In the genomic region with DNA sequence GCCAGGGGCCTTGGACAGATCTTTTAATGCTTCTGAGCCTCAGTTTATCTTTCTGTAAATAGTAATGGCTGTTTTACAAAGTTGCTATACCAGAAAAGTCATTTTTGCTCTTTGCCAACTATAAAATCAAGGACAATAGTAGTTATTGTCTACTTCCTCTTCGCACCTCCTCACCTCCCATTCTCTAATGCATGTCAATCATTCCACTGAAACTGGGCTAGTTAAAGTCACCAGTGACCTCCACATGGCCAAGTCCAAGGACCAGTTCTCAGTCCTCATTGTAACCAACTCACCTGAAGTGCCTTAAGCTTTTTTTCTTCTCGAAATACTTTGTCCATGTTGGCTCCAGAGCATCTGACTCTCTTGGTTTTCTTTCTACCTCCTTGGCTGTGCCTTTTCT, we compare ENCODE assay signal across 33 cellular contexts. TPM values are rescaled to one million over a fixed set of nuclear protein-coding genes. Genes with fewer than 3 reads are reported as not detected.
"Had no signal": no experiment of that assay in that cellular context is flagged by ENCODE, and none has a peak within 500 bp of the region (broad histone marks: within the 10 kb centered on the region; RNA-seq: fewer than 3 reads in every experiment).

No MANE protein-coding gene starts in this region.

- H3K36me3 Mint-ChIP-seq: stimulated activated effector memory CD8-positive, alpha-beta T cell treated with anti-CD3 and anti-CD28 coated beads, Interleukin-12 subunit alpha, Interleukin-12 subunit beta, amount 100 ng/mL, for 72 hours; stimulated activated memory B cell treated with anti-CD40 and anti-IgM and Interleukin-4, amounts not matched to agents 10 μg/mL and 1 μg/mL and 100 μg/mL, for 72 hours; stimulated activated naive B cell treated with anti-CD40 and anti-IgM and Interleukin-4, amounts not matched to agents 10 μg/mL and 1 μg/mL and 100 μg/mL, for 72 hours had no signal

- H3K27ac Mint-ChIP-seq: stimulated activated effector memory CD8-positive, alpha-beta T cell treated with anti-CD3 and anti-CD28 coated beads, Interleukin-12 subunit alpha, Interleukin-12 subunit beta, amount 100 ng/mL, for 72 hours; stimulated activated memory B cell treated with anti-CD40 and anti-IgM and Interleukin-4, amounts not matched to agents 10 μg/mL and 1 μg/mL and 100 μg/mL, for 72 hours; stimulated activated naive B cell treated with anti-CD40 and anti-IgM and Interleukin-4, amounts not matched to agents 10 μg/mL and 1 μg/mL and 100 μg/mL, for 72 hours; stimulated activated naive CD8-positive, alpha-beta T cell treated with anti-CD3 and anti-CD28 coated beads, Interleukin-15, amount 100 ng/mL, for 72 hours; stimulated activated naive CD8-positive, alpha-beta T cell treated with anti-CD3 and anti-CD28 coated beads, Interleukin-15, Interleukin-2, amounts not matched to agents 100 ng/mL and 50 ng/mL, for 24 hours had no signal

- H3K27me3 ChIP-seq: stomach, testis, thyroid gland, upper lobe of left lung, uterus, vagina had no signal

- ATAC-seq: stimulated activated effector memory CD8-positive, alpha-beta T cell treated with anti-CD3 and anti-CD28 coated beads, Interleukin-12 subunit alpha, Interleukin-12 subunit beta, amount 100 ng/mL, for 72 hours; stimulated activated memory B cell treated with anti-CD40 and anti-IgM and Interleukin-4, amounts not matched to agents 10 μg/mL and 1 μg/mL and 100 μg/mL, for 72 hours; stimulated activated naive B cell treated with anti-CD40 and anti-IgM and Interleukin-4, amounts not matched to agents 10 μg/mL and 1 μg/mL and 100 μg/mL, for 72 hours; stimulated activated naive CD8-positive, alpha-beta T cell treated with anti-CD3 and anti-CD28 coated beads, Interleukin-15, amount 100 ng/mL, for 72 hours; stimulated activated naive CD8-positive, alpha-beta T cell treated with anti-CD3 and anti-CD28 coated beads, Interleukin-15, Interleukin-2, amounts not matched to agents 100 U/mL and 50 U/mL, for 24 hours; upper lobe of right lung had no signal

- H3K4me3 ChIP-seq: stomach, suprapubic skin, testis, thoracic aorta, thyroid gland, tibial artery, tibial nerve, transverse colon, upper lobe of left lung, upper lobe of right lung, uterus, vagina had no signal

- H3K27ac ChIP-seq: stomach, suprapubic skin, testis, thoracic aorta, thyroid gland, tibial artery, tibial nerve, transverse colon, upper lobe of left lung, upper lobe of right lung, uterus, vagina had no signal

- H3K9me3 ChIP-seq: stomach, suprapubic skin, testis, thoracic aorta, thyroid gland, tibial artery, transverse colon, upper lobe of left lung, upper lobe of right lung, uterus, vagina had no signal

- DNase-seq: stimulated activated CD4-positive, alpha-beta T cell treated with anti-CD3 and anti-CD28 coated beads, Interleukin-2, amount 100 ng/mL, for 48 hours; stimulated activated CD4-positive, alpha-beta T cell treated with anti-CD3 and anti-CD28 coated beads, Interleukin-4, amount 100 ng/mL, for 1 hour; stimulated activated CD4-positive, alpha-beta T cell treated with anti-CD3 and anti-CD28 coated beads, Interleukin-4, amount 100 ng/mL, for 24 hours; stimulated activated CD4-positive, alpha-beta T cell treated with anti-CD3 and anti-CD28 coated beads, Interleukin-4, amount 100 ng/mL, for 4 hours; stimulated activated CD8-positive, alpha-beta memory T cell treated with anti-CD3 and anti-CD28 coated beads, Interleukin-4, amount 100 ng/mL, for 48 hours; stimulated activated naive B cell treated with anti-CD40 and anti-IgM and Interleukin-4, amounts not matched to agents 10 μg/mL and 1 μg/mL and 100 μg/mL, for 72 hours; stimulated activated naive CD4-positive, alpha-beta T cell; stimulated activated naive CD4-positive, alpha-beta T cell treated with Interleukin-2 at 50 U/mL for 16 hours; stimulated activated naive CD8-positive, alpha-beta T cell treated with anti-CD3 and anti-CD28 coated beads, Interleukin-15, amount 100 ng/mL, for 72 hours; stimulated activated naive CD8-positive, alpha-beta T cell treated with anti-CD3 and anti-CD28 coated beads, Interleukin-15, Interleukin-2, amounts not matched to agents 100 U/mL and 50 U/mL, for 24 hours; stomach; substantia nigra; testis; thyroid gland; tibial artery; transverse colon; trophoblast cell; upper lobe of left lung; upper lobe of right lung; uterus had no signal

- FAIRE-seq: urothelium cell line had no signal

- H3K4me3 Mint-ChIP-seq: stimulated activated effector memory CD8-positive, alpha-beta T cell treated with anti-CD3 and anti-CD28 coated beads, Interleukin-12 subunit alpha, Interleukin-12 subunit beta, amount 100 ng/mL, for 72 hours; stimulated activated memory B cell treated with anti-CD40 and anti-IgM and Interleukin-4, amounts not matched to agents 10 μg/mL and 1 μg/mL and 100 μg/mL, for 72 hours; stimulated activated naive B cell treated with anti-CD40 and anti-IgM and Interleukin-4, amounts not matched to agents 10 μg/mL and 1 μg/mL and 100 μg/mL, for 72 hours; stimulated activated naive CD8-positive, alpha-beta T cell treated with anti-CD3 and anti-CD28 coated beads, Interleukin-15, amount 100 ng/mL, for 72 hours; stimulated activated naive CD8-positive, alpha-beta T cell treated with anti-CD3 and anti-CD28 coated beads, Interleukin-15, Interleukin-2, amounts not matched to agents 100 ng/mL and 50 ng/mL, for 24 hours had no signal

- H3K9me3 Mint-ChIP-seq: stimulated activated effector memory CD8-positive, alpha-beta T cell treated with anti-CD3 and anti-CD28 coated beads, Interleukin-12 subunit alpha, Interleukin-12 subunit beta, amount 100 ng/mL, for 72 hours; stimulated activated naive B cell treated with anti-CD40 and anti-IgM and Interleukin-4, amounts not matched to agents 10 μg/mL and 1 μg/mL and 100 μg/mL, for 72 hours; stimulated activated naive CD8-positive, alpha-beta T cell treated with anti-CD3 and anti-CD28 coated beads, Interleukin-15, amount 100 ng/mL, for 72 hours; stimulated activated naive CD8-positive, alpha-beta T cell treated with anti-CD3 and anti-CD28 coated beads, Interleukin-15, Interleukin-2, amounts not matched to agents 100 ng/mL and 50 ng/mL, for 24 hours had no signal

- H3K4me1 ChIP-seq: stomach, suprapubic skin, testis, thyroid gland, tibial artery, tibial nerve, transverse colon, upper lobe of left lung, upper lobe of right lung, uterus, vagina had no signal

- H3K36me3 ChIP-seq: stomach, suprapubic skin, thoracic aorta, thyroid gland, tibial artery, tibial nerve, transverse colon, upper lobe of left lung, upper lobe of right lung, uterus, vagina had no signal

- H3K4me1 Mint-ChIP-seq: stimulated activated effector memory CD8-positive, alpha-beta T cell treated with anti-CD3 and anti-CD28 coated beads, Interleukin-12 subunit alpha, Interleukin-12 subunit beta, amount 100 ng/mL, for 72 hours; stimulated activated memory B cell treated with anti-CD40 and anti-IgM and Interleukin-4, amounts not matched to agents 10 μg/mL and 1 μg/mL and 100 μg/mL, for 72 hours; stimulated activated naive B cell treated with anti-CD40 and anti-IgM and Interleukin-4, amounts not matched to agents 10 μg/mL and 1 μg/mL and 100 μg/mL, for 72 hours had no signal

RNA-seq across cellular contexts. Expression of gene NCR2, which starts 51.2 kb away (rescaled TPM):
- total RNA-seq: stomach, subcutaneous adipose tissue, suprapubic skin, temporal lobe, testis, thoracic aorta, thyroid gland, tibial nerve, transverse colon, upper lobe of left lung, upper lobe of right lung, ureter, urinary bladder, uterus, vagina had no signal
- polyA plus RNA-seq: stomach, thymus, urinary bladder had no signal
